Comparison of ENCODE assay signal across 18 cellular contexts in genomic region chr10:31621733-31622132, GRCh38.
"Had no signal": no experiment of that assay in that cellular context is flagged by ENCODE, and none has a peak within 500 bp of the region (broad histone marks: within the 10 kb centered on the region; RNA-seq: fewer than 3 reads in every experiment).

No MANE protein-coding gene starts in this region.

- DNase-seq: dermis blood vessel endothelial cell; esophagus squamous epithelium; glutamatergic neuron; kidney glomerular epithelial cell; mammary epithelial cell; mucosa of descending colon; natural killer cell; retina; stimulated activated CD4-positive, alpha-beta T cell treated with anti-CD3 and anti-CD28 coated beads, Interleukin-2, amount 100 ng/mL, for 48 hours; stimulated activated naive CD4-positive, alpha-beta T cell treated with Interleukin-2 at 50 U/mL for 16 hours; thyroid gland had no signal

- H3K4me3 ChIP-seq: esophagus squamous epithelium, gastroesophageal sphincter, hepatocyte, mucosa of descending colon, psoas muscle, smooth muscle cell, thyroid gland had no signal

- H3K9me3 ChIP-seq: thyroid gland had no signal

- H3K79me2 ChIP-seq: hepatocyte had no signal

- H3K27ac Mint-ChIP-seq: natural killer cell had no signal

- ATAC-seq: gastroesophageal sphincter, mucosa of descending colon, natural killer cell, psoas muscle, sciatic nerve had no signal

- H3K27me3 ChIP-seq: esophagus squamous epithelium, gastroesophageal sphincter, hepatocyte, thyroid gland had no signal

- H3K27me3 Mint-ChIP-seq: type B pancreatic cell had no signal

- H3K4me1 Mint-ChIP-seq: central memory CD8-positive, alpha-beta T cell; natural killer cell had no signal

- H3K4me3 Mint-ChIP-seq: central memory CD8-positive, alpha-beta T cell; natural killer cell; type B pancreatic cell had no signal

- H2AFZ ChIP-seq: hepatocyte had no signal

- H3K27ac ChIP-seq: hepatocyte, thyroid gland had no signal

- H3K36me3 ChIP-seq: esophagus squamous epithelium, gastroesophageal sphincter, thyroid gland had no signal

- H3K4me2 ChIP-seq: hepatocyte, smooth muscle cell had no signal
